In the genomic region with DNA sequence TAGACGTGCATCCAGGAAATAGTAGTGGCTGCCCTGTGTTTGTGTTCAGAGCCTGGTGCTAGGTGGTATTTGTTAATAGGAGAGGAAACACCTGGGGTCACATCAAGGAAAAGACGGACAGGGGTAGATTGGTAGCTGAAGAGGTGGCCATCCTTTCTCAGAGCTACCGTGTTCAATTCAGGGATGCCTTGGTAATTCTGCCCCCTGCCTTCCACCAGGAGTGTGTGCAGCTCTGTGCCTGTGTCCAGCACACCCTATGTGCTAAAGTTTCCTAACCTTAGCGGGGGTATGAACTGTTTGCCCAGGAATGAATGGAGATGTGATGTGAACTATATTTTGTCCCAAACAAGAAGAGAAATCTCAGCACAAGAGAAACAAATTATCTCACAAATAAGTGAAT, we compare ENCODE assay signal across 9 cellular contexts.
DNase-seq lines count a peak whose midpoint lies in the region; ATAC-seq and TF ChIP-seq lines count a peak whose summit lies in the region.
"Had no signal": no experiment of that assay in that cellular context is flagged by ENCODE, and none has a peak within 500 bp of the region (broad histone marks: within the 10 kb centered on the region; RNA-seq: fewer than 3 reads in every experiment).

No MANE protein-coding gene starts in this region.

- H3K9me3 ChIP-seq in MM.1S (replicated peaks; ENCODE audit: insufficient read depth, low read length): no peaks in the 10 kb centered on the region

- no peak overlapping the region for H3K27ac ChIP-seq in MM.1S (ENCODE audit: low read length)

- no peak overlapping the region for H3K4me3 ChIP-seq in LNCaP clone FGC (ENCODE audit: low read depth, low read length)
- H3K4me3 ChIP-seq in MM.1S (ENCODE audit: low read length): no peak overlapping the region

- peak; percentile 92 for TF ChIP-seq CTCF in LNCaP clone FGC (IDR thresholded peaks at IDR 0.05; ENCODE audit: control insufficient read depth, extremely low read depth, insufficient read depth)
- no peak for TF ChIP-seq CTCF in MM.1S (IDR thresholded peaks at IDR 0.05; ENCODE audit: low read length)
- TF ChIP-seq CTCF in activated CD8-positive, alpha-beta T cell treated with anti-CD3 and anti-CD28 coated beads for 36 hours (IDR thresholded peaks at IDR 0.05): no peak

- H2AFZ ChIP-seq in MM.1S (ENCODE audit: low read length): no peak overlapping the region

- CTCF ChIA-PET in activated CD8-positive, alpha-beta T cell treated with anti-CD3 and anti-CD28 coated beads for 36 hours (lab: Charles Lee): interaction anchor here (1.0 to 3.0 kb wide), 3 partner anchors 17 to 402 kb away, joined by 4 to 16 read pairs (median 5); no protein-coding TSS in a partner anchor

- no peak overlapping the region for H3K9ac ChIP-seq in MM.1S (ENCODE audit: low read length)

- peak; percentile 55 for DNase-seq in D341Med (ENCODE audit: low spot score)
- no peak for DNase-seq in LNCaP clone FGC (ENCODE audit: low read depth)
- DNase-seq in dermis blood vessel endothelial cell: peak; percentile 50
- DNase-seq in lung microvascular endothelial cell (ENCODE audit: low read depth in 2 of 2): peak; percentile 27 to 31
- no peak for DNase-seq in MM.1S
- DNase-seq in activated CD8-positive, alpha-beta T cell treated with anti-CD3 and anti-CD28 coated beads for 36 hours: no peak

- H3K27me3 Mint-ChIP-seq in activated CD8-positive, alpha-beta T cell treated with anti-CD3 and anti-CD28 coated beads for 36 hours: peaks cover 15% of the 10 kb centered on the region

- H3K4me3 Mint-ChIP-seq in activated CD8-positive, alpha-beta T cell treated with anti-CD3 and anti-CD28 coated beads for 36 hours: no peak overlapping the region
- H3K4me3 Mint-ChIP-seq: activated naive CD8-positive, alpha-beta T cell had no signal

- no peaks in the 10 kb centered on the region for H3F3A ChIP-seq in MM.1S (ENCODE audit: insufficient read depth, low read length)

- intact Hi-C loops in activated CD8-positive, alpha-beta T cell treated with anti-CD3 and anti-CD28 coated beads for 36 hours (cut with micrococcal nuclease): no loop called here

- ATAC-seq in HG03280 (IDR thresholded peaks at IDR 0.05; ENCODE audit: unreplicated experiment) (no peak), GM18909 (IDR thresholded peaks at IDR 0.05; ENCODE audit: poor library complexity, unreplicated experiment) (no peak)
- no peak for ATAC-seq in activated CD8-positive, alpha-beta T cell treated with anti-CD3 and anti-CD28 coated beads for 36 hours

- H3K4me1 ChIP-seq in MM.1S (ENCODE audit: low read length): no peaks in the 10 kb centered on the region

- POLR2A ChIA-PET in activated CD8-positive, alpha-beta T cell treated with anti-CD3 and anti-CD28 coated beads for 36 hours (lab: Charles Lee): no interaction called here

- no peaks in the 10 kb centered on the region for H3K9me3 Mint-ChIP-seq in activated CD8-positive, alpha-beta T cell treated with anti-CD3 and anti-CD28 coated beads for 36 hours

- H3K4me1 Mint-ChIP-seq in activated CD8-positive, alpha-beta T cell treated with anti-CD3 and anti-CD28 coated beads for 36 hours (ENCODE audit: low read depth): no peaks in the 10 kb centered on the region

- H3K27ac Mint-ChIP-seq in activated CD8-positive, alpha-beta T cell treated with anti-CD3 and anti-CD28 coated beads for 36 hours: no peak overlapping the region
- H3K27ac Mint-ChIP-seq: activated naive CD8-positive, alpha-beta T cell had no signal

- no peaks in the 10 kb centered on the region for H3K36me3 Mint-ChIP-seq in activated CD8-positive, alpha-beta T cell treated with anti-CD3 and anti-CD28 coated beads for 36 hours (ENCODE audit: low read depth)
- H3K36me3 Mint-ChIP-seq: activated naive CD8-positive, alpha-beta T cell had no signal

- H4K20me1 ChIP-seq in MM.1S (ENCODE audit: insufficient read depth, low read length): no peaks in the 10 kb centered on the region

- H3K9me2 ChIP-seq in MM.1S (replicated peaks; ENCODE audit: insufficient read depth, low read length): no peaks in the 10 kb centered on the region

- no peaks in the 10 kb centered on the region for H3K27me3 ChIP-seq in MM.1S (replicated peaks; ENCODE audit: insufficient read depth, low read length)

- no peak overlapping the region for H3K4me2 ChIP-seq in MM.1S (ENCODE audit: low read depth, low read length)

- H3K36me3 ChIP-seq in MM.1S (replicated peaks; ENCODE audit: insufficient read depth, low read length): no peaks in the 10 kb centered on the region

- H3K79me2 ChIP-seq in MM.1S (ENCODE audit: low read length): no peaks in the 10 kb centered on the region

Comparison
In these comparisons a context has a peak if more than half of its experiments do, and no peak if none do; other contexts are left out.
1. DNase-seq: peak in D341Med (single experiment), dermis blood vessel endothelial cell (single experiment) and lung microvascular endothelial cell (2 of 2); none in LNCaP clone FGC (single experiment), MM.1S (single experiment) and activated CD8-positive, alpha-beta T cell treated with anti-CD3 and anti-CD28 coated beads for 36 hours (single experiment).